ENCODE assay signal across 1 cellular context in genomic region chr6:117482240-117483003, GRCh38.
TF ChIP-seq lines count a peak whose summit lies in the region.

Gene DCBLD1 (plus strand): TSS chr6:117482674. CDS start chr6:117482782, 108 bp downstream.

TF ChIP-seq in K562, 482 proteins besides CTCF, POLR2A, EP300 and RAD21 (continued from another document and continues in another):
- TF ChIP-seq CHD7 (IDR thresholded peaks at IDR 0.05; ENCODE audit: low read depth, low read length) (no peak), HEY1 (CRISPR knock-in tag; IDR thresholded peaks at IDR 0.05; ENCODE audit: borderline replicate concordance) (no peak), NR0B1 (IDR thresholded peaks at IDR 0.05; ENCODE audit: partially characterized antibody) (no peak), ZNF592 (IDR thresholded peaks at IDR 0.05) (no peak), RUNX1 (IDR thresholded peaks at IDR 0.05; ENCODE audit: low read depth) (no peak), TGIF2 (CRISPR knock-in tag; IDR thresholded peaks at IDR 0.05) (no peak), ZNF143 (CRISPR knock-in tag; IDR thresholded peaks at IDR 0.05) (no peak), EHMT2 (IDR thresholded peaks at IDR 0.05) (no peak), MIER1 (IDR thresholded peaks at IDR 0.05; ENCODE audit: low read depth) (no peak), AFF1 (IDR thresholded peaks at IDR 0.05; ENCODE audit: low read depth in 1 of 2, partially characterized antibody in 2 of 2) (no peak), ZC3H4 (CRISPR knock-in tag; IDR thresholded peaks at IDR 0.05; ENCODE audit: borderline replicate concordance) (no peak), ZBTB33 (CRISPR knock-in tag; IDR thresholded peaks at IDR 0.05) (no peak), ASH1L (IDR thresholded peaks at IDR 0.05; ENCODE audit: borderline replicate concordance, low read depth, partially characterized antibody) (no peak), MITF (IDR thresholded peaks at IDR 0.05) (no peak), PTBP1 (IDR thresholded peaks at IDR 0.05; ENCODE audit: low read depth, low read length) (no peak), ZNF324 (CRISPR knock-in tag; IDR thresholded peaks at IDR 0.05) (peak; percentile 78), MBD1 (CRISPR knock-in tag; IDR thresholded peaks at IDR 0.05) (no peak), XRCC3 (IDR thresholded peaks at IDR 0.05) (no peak), MAFF (IDR thresholded peaks at IDR 0.05; ENCODE audit: low read length) (no peak), SIRT6 (IDR thresholded peaks at IDR 0.05; ENCODE audit: low read depth, low read length) (no peak), MCM3 (IDR thresholded peaks at IDR 0.05) (no peak), NCOA1 (IDR thresholded peaks at IDR 0.05; ENCODE audit: low read depth) (no peak), FOS (IDR thresholded peaks at IDR 0.05; ENCODE audit: extremely low read depth, insufficient read length) (no peak), NONO (IDR thresholded peaks at IDR 0.05; ENCODE audit: low read depth in 2 of 2, low read length in 1 of 2) (peak in 1 of 2 experiments; percentile 89; a peak in 2 of 4 replicates), TBP (optimal IDR thresholded peaks at IDR 0.05; ENCODE audit: low read depth, low read length) (peak; percentile 53), YY1 (IDR thresholded peaks at IDR 0.05; ENCODE audit: borderline replicate concordance in 1 of 3, control insufficient read depth in 1 of 3, extremely low read depth in 1 of 3, insufficient read depth in 3 of 3, insufficient read length in 1 of 3, insufficient replicate concordance in 2 of 3, low read depth in 1 of 3, low read length in 2 of 3) (peak in 1 of 3 experiments; percentile 44)
